8 cellular contexts compared by ENCODE assay signal in genomic region chr5:131382407-131383395, GRCh38.
DNase-seq lines count a peak whose midpoint lies in the region; TF ChIP-seq lines count a peak whose summit lies in the region.

No MANE protein-coding gene starts in this region.

- no peak overlapping the region for H4K8ac ChIP-seq in H9 (replicated peaks; ENCODE audit: insufficient read length, low read depth, low read length)

- no peak overlapping the region for H3K27ac Mint-ChIP-seq in H9

- H3K9me3 ChIP-seq in A673 (ENCODE audit: low read depth, low read length, poor library complexity, severe bottlenecking), result no peaks in the 10 kb centered on the region
- no peaks in the 10 kb centered on the region for H3K9me3 ChIP-seq in H9 (ENCODE audit: control insufficient read depth, low read depth, low read length)
- no peaks in the 10 kb centered on the region for H3K9me3 ChIP-seq in Karpas-422 (ENCODE audit: low read length)
- no peaks in the 10 kb centered on the region for H3K9me3 ChIP-seq in liver (ENCODE audit: control insufficient read depth in 4 of 4, low read length in 3 of 4)

- H3K27ac ChIP-seq in A673 (ENCODE audit: low read depth, low read length, poor library complexity, severe bottlenecking) (no peak overlapping the region), H9 (ENCODE audit: insufficient read length, low read depth, low read length) (no peak overlapping the region), Karpas-422 (ENCODE audit: low read length) (peak overlapping the region; percentile 41), brain microvascular endothelial cell (no peak overlapping the region), liver (ENCODE audit: low read depth in 1 of 2, low read length in 2 of 2) (peak overlapping the region in 1 of 2 donors; percentile 36)

- TF ChIP-seq CTCF in A673 (conservative IDR thresholded peaks at IDR 0.05; ENCODE audit: low read depth, low read length) (peak; percentile 63), GM06990 (IDR thresholded peaks at IDR 0.05; ENCODE audit: insufficient read depth, low read length, poor library complexity, severe bottlenecking) (peak; percentile 75), H9 (conservative IDR thresholded peaks at IDR 0.05) (peak; percentile 82), brain microvascular endothelial cell (IDR thresholded peaks at IDR 0.05; ENCODE audit: low read depth, low read length, missing control alignments) (peak; percentile 74), liver (IDR thresholded peaks at IDR 0.05; ENCODE audit: low read depth, low read length, missing input control) (peak; percentile 32)

- H2AK5ac ChIP-seq in H9 (ENCODE audit: insufficient read length, low read length), result no peak overlapping the region

- in situ Hi-C loops in brain microvascular endothelial cell (cut with HindIII; ENCODE audit: low pct_ligation_motif_present, low sequenced_read_pairs), result no loop called here

- H3K4me3 ChIP-seq in A673 (ENCODE audit: low read depth, low read length, poor library complexity, severe bottlenecking), result no peak overlapping the region
- no peak overlapping the region; the same call in 1 of the 2 replicates for H3K4me3 ChIP-seq in GM06990 (replicated peaks; ENCODE audit: low read depth, low read length)
- no peak overlapping the region for H3K4me3 ChIP-seq in Karpas-422 (ENCODE audit: low read length)
- H3K4me3 ChIP-seq in brain microvascular endothelial cell (ENCODE audit: low read depth, low read length), result no peak overlapping the region
- H3K4me3 ChIP-seq in liver (ENCODE audit: low read depth in 1 of 3, low read length in 3 of 3), result no peak overlapping the region

- no TSS peak for BruUV-seq in A673 (replicated peaks; lab: Mats Ljungman, UMichigan)

- no peak overlapping the region for H3K23ac ChIP-seq in H9 (ENCODE audit: insufficient read length, low read depth, low read length)

- no CpG with 5 or more reads among the region's 3 CpGs for WGBS in H9 (ENCODE audit: extremely low coverage, insufficient read length, low lambda C conversion rate)
- WGBS in liver, result 63% methylated on average over 3 of the region's 3 CpGs

- no peak overlapping the region for H4K91ac ChIP-seq in H9 (ENCODE audit: insufficient read length, low read depth, low read length)

- H3K79me2 ChIP-seq in H9 (ENCODE audit: insufficient read depth, low read length) (no peaks in the 10 kb centered on the region), Karpas-422 (ENCODE audit: low read length) (peaks cover 90% of the 10 kb centered on the region)

- H3K9ac ChIP-seq in H9 (ENCODE audit: extremely low read depth, insufficient read length, low read length) (no peak overlapping the region), Karpas-422 (ENCODE audit: low read length) (no peak overlapping the region), liver (ENCODE audit: low read depth in 1 of 2, low read length in 2 of 2) (no peak overlapping the region)

- no peak overlapping the region for H2AFZ ChIP-seq in H9 (ENCODE audit: low read length)
- H2AFZ ChIP-seq in Karpas-422 (ENCODE audit: low read length), result no peak overlapping the region

- peaks cover 9 to 12% of the 10 kb centered on the region in 2 experiments; a peak in 3 of 4 replicates for H3K4me1 Mint-ChIP-seq in H9

- CTCF ChIA-PET in A673 (lab: Charles Lee), result interaction anchor here (0.6 to 1.0 kb wide), 2 partner anchors 271 to 512 kb away, joined by 3 to 5 read pairs; no protein-coding TSS in a partner anchor

- H3K36me3 Mint-ChIP-seq in H9 (ENCODE audit: insufficient read depth in 1 of 3, low read depth in 3 of 3), result no peaks in the 10 kb centered on the region

- H3K4me3 Mint-ChIP-seq in H9, result no peak overlapping the region

- H2BK15ac ChIP-seq in H9 (ENCODE audit: low read depth, low read length), result no peak overlapping the region

- H3K4me2 ChIP-seq in H9 (ENCODE audit: insufficient read depth, insufficient read length, low read length) (no peak overlapping the region), Karpas-422 (ENCODE audit: low read depth, low read length, poor library complexity, severe bottlenecking) (no peak overlapping the region)

- H3K36me3 ChIP-seq in A673 (ENCODE audit: insufficient read depth, low read length, poor library complexity, severe bottlenecking), result no peaks in the 10 kb centered on the region
- peaks cover 4% of the 10 kb centered on the region for H3K36me3 ChIP-seq in GM06990 (ENCODE audit: control insufficient read depth, insufficient read depth, low read length)
- H3K36me3 ChIP-seq in Karpas-422 (ENCODE audit: insufficient read depth, low read length), result peaks cover 29% of the 10 kb centered on the region; the same call in 1 of the 2 replicates
- H3K36me3 ChIP-seq in brain microvascular endothelial cell (replicated peaks), result no peaks in the 10 kb centered on the region
- H3K36me3 ChIP-seq in liver (ENCODE audit: control insufficient read depth in 4 of 4, insufficient read depth in 3 of 4, low read depth in 1 of 4, low read length in 3 of 4), result peaks cover 0 to 2% (median 0%) of the 10 kb centered on the region in 4 donors

- H3K79me1 ChIP-seq in H9 (ENCODE audit: insufficient read depth, low read depth, low read length, poor library complexity, severe bottlenecking), result no peaks in the 10 kb centered on the region

- no peaks in the 10 kb centered on the region for H3K23me2 ChIP-seq in H9 (ENCODE audit: insufficient read length, low read depth, low read length, poor library complexity, severe bottlenecking)

- intact Hi-C loops in A673 (cut with micrococcal nuclease; ENCODE audit: unreplicated experiment), result loop anchor here (1.0 to 2.0 kb wide), 2 partner anchors 118 to 218 kb away; partner anchors contain the start of gene CDC42SE2

- H2BK20ac ChIP-seq in H9 (ENCODE audit: low read depth, low read length, poor library complexity, severe bottlenecking), result no peak overlapping the region

- H4K20me1 ChIP-seq in H9 (ENCODE audit: control insufficient read depth, insufficient read depth, insufficient read length) (no peaks in the 10 kb centered on the region), Karpas-422 (ENCODE audit: insufficient read depth, low read depth, low read length) (no peaks in the 10 kb centered on the region)

- no peak overlapping the region for H2BK120ac ChIP-seq in H9 (ENCODE audit: low read depth, low read length, poor library complexity, severe bottlenecking)

- no peak overlapping the region for H2BK5ac ChIP-seq in H9 (ENCODE audit: insufficient read length, low read length)

- H3K4ac ChIP-seq in H9 (ENCODE audit: low read depth, low read length), result no peak overlapping the region

- H3K9me2 ChIP-seq in Karpas-422 (replicated peaks; ENCODE audit: insufficient read depth, low read length), result no peaks in the 10 kb centered on the region

- DNase-seq in A673 (ENCODE audit: low spot score) (peak; percentile 83), GM06990 (ENCODE audit: extremely low read depth, insufficient read length) (peak; percentile 53), H9 (peak; percentile 54), Karpas-422 (peak; percentile 88), SIG-M5 (lab: John Stamatoyannopoulos, UW) (peak; percentile 36), brain microvascular endothelial cell (peak; percentile 52), COLO668 (lab: John Stamatoyannopoulos, UW; ENCODE audit: unreplicated experiment) (no peak)

- H3K56ac ChIP-seq in H9 (ENCODE audit: insufficient read length, low read depth, low read length), result no peak overlapping the region

- POLR2A ChIA-PET in A673 (lab: Charles Lee; ENCODE audit: low non-redundant PET), result no interaction called here

- H3K14ac ChIP-seq in H9 (ENCODE audit: insufficient read depth, low read length), result no peak overlapping the region

- no peak overlapping the region for H4K5ac ChIP-seq in H9 (ENCODE audit: insufficient read length, low read depth, low read length)

- H3K27me3 ChIP-seq in A673 (replicated peaks; ENCODE audit: insufficient read depth, low read depth, low read length, poor library complexity) (no peaks in the 10 kb centered on the region), GM06990 (replicated peaks; ENCODE audit: control insufficient read depth, insufficient read depth, low read length) (no peaks in the 10 kb centered on the region), H9 (ENCODE audit: insufficient read depth, low read length) (no peaks in the 10 kb centered on the region), Karpas-422 (ENCODE audit: low read length) (no peaks in the 10 kb centered on the region), brain microvascular endothelial cell (replicated peaks) (no peaks in the 10 kb centered on the region), liver (ENCODE audit: control insufficient read depth in 4 of 4, insufficient read depth in 4 of 4, low read length in 3 of 4) (no peaks in the 10 kb centered on the region)

- no peak overlapping the region for H3T11ph ChIP-seq in H9 (ENCODE audit: low read length)

- TF ChIP-seq RAD21 in liver (IDR thresholded peaks at IDR 0.05), result peak; percentile 62 to 77

- no peaks in the 10 kb centered on the region for H3K9me3 Mint-ChIP-seq in H9

- no peak overlapping the region for H2BK12ac ChIP-seq in H9 (ENCODE audit: insufficient read length, low read depth, low read length)

- no peaks in the 10 kb centered on the region for H3K27me3 Mint-ChIP-seq in H9 (ENCODE audit: low read depth)

- no peak overlapping the region for H3K18ac ChIP-seq in H9 (ENCODE audit: insufficient read length, low read depth, low read length)

- H3K4me1 ChIP-seq in A673 (ENCODE audit: insufficient read depth, low read length, poor library complexity, severe bottlenecking) (peaks cover 43% of the 10 kb centered on the region), H9 (ENCODE audit: insufficient read depth, low read length) (no peaks in the 10 kb centered on the region), Karpas-422 (ENCODE audit: low read length) (peaks cover 43% of the 10 kb centered on the region), liver (ENCODE audit: control insufficient read depth in 4 of 4, insufficient read depth in 4 of 4, low read length in 3 of 4) (peaks cover 6 to 14% (median 11%) of the 10 kb centered on the region in 4 donors)

TF ChIP-seq in liver, 16 proteins besides CTCF, POLR2A, EP300 and RAD21 (continues in another document):
- TF ChIP-seq TAF1 (conservative IDR thresholded peaks at IDR 0.05) (no peak), ATF3 (IDR thresholded peaks at IDR 0.05) (no peak), FOXA2 (IDR thresholded peaks at IDR 0.05) (no peak), HNF4A (conservative IDR thresholded peaks at IDR 0.05) (no peak), EGR1 (IDR thresholded peaks at IDR 0.05; ENCODE audit: low read depth in 2 of 2) (no peak), FOXA1 (IDR thresholded peaks at IDR 0.05) (no peak), HNF4G (IDR thresholded peaks at IDR 0.05) (no peak), JUND (IDR thresholded peaks at IDR 0.05) (no peak), MAX (IDR thresholded peaks at IDR 0.05) (no peak), SP1 (IDR thresholded peaks at IDR 0.05) (no peak), RXRA (IDR thresholded peaks at IDR 0.05) (no peak)

Comparison
In these comparisons a context has a peak if more than half of its experiments do, and no peak if none do; other contexts are left out.
1. CTCF ChIP-seq: peak in every context shown above with its lines; median percentile 82 in H9; 75 in GM06990; 74 in brain microvascular endothelial cell; 63 in A673; 32 in liver.